In genomic region chr4:7042697-7043464, GRCh38 we compare ENCODE assay signal across 8 cellular contexts. TPM values are rescaled to one million over a fixed set of nuclear protein-coding genes. Genes with fewer than 3 reads are reported as not detected.
DNase-seq lines count a peak whose midpoint lies in the region; ATAC-seq and TF ChIP-seq lines count a peak whose summit lies in the region.

Gene TADA2B (plus strand): TSS chr4:7043372. CDS start chr4:7043580, 208 bp downstream.

- H3K4me3 ChIP-seq in BLaER1 treated with 17β-estradiol and CSF1 and Interleukin-3, amounts not matched to agents 10 nM and 100 nM = peak within 1 kb of the TSS; percentile 95 to 99 (median 98)
- H3K4me3 ChIP-seq in coronary artery = peak within 1 kb of the TSS; percentile 100

- H3K4me3 Mint-ChIP-seq in activated CD4-positive, alpha-beta T cell treated with anti-CD3 and anti-CD28 coated beads, Interleukin-2, amount 10 ng/mL, durations not matched to agents 24 days and 14 days = peak within 1 kb of the TSS; percentile 97

- peak within 1 kb of the TSS; percentile 95 to 100 (median 99) for H3K4me2 ChIP-seq in BLaER1 treated with 17β-estradiol and CSF1 and Interleukin-3, amounts not matched to agents 10 nM and 100 nM

- peaks cover 0 to 4% (median 0%) of the 10 kb centered on the region in 11 experiments; a peak in 3 of 22 replicates for H3K36me3 ChIP-seq in BLaER1 treated with 17β-estradiol and CSF1 and Interleukin-3, amounts not matched to agents 10 nM and 100 nM

- H3K9me3 Mint-ChIP-seq in activated CD4-positive, alpha-beta T cell treated with anti-CD3 and anti-CD28 coated beads, Interleukin-2, amount 10 ng/mL, durations not matched to agents 24 days and 14 days = no peaks in the 10 kb centered on the region

- no peaks in the 10 kb centered on the region for H3K9me3 ChIP-seq in BLaER1 treated with 17β-estradiol and CSF1 and Interleukin-3, amounts not matched to agents 10 nM and 100 nM (replicated peaks in 1 of 11)

- no peak for TF ChIP-seq CTCF in coronary artery (IDR thresholded peaks at IDR 0.05)

- H3K27ac ChIP-seq in BLaER1 treated with 17β-estradiol and CSF1 and Interleukin-3, amounts not matched to agents 10 nM and 100 nM = peak within 1 kb of the TSS; percentile 80 to 94 (median 88)
- peak within 1 kb of the TSS; percentile 64 to 97 for H3K27ac ChIP-seq in coronary artery

- H4K20me1 ChIP-seq in BLaER1 treated with 17β-estradiol and CSF1 and Interleukin-3, amounts not matched to agents 10 nM and 100 nM = peaks cover 36 to 56% (median 52%) of the 10 kb centered on the region in 11 experiments

- ATAC-seq in GM19324 (IDR thresholded peaks at IDR 0.05; ENCODE audit: low FRiP score, unreplicated experiment) = peak; percentile 88
- peak; percentile 59 for ATAC-seq in HG03469 (IDR thresholded peaks at IDR 0.05; ENCODE audit: unreplicated experiment)
- ATAC-seq in left colon = peak; percentile 87

- H3K27me3 ChIP-seq in BLaER1 treated with 17β-estradiol and CSF1 and Interleukin-3, amounts not matched to agents 10 nM and 100 nM = peaks cover 0 to 15% (median 9%) of the 10 kb centered on the region in 11 experiments; a peak in 11 of 22 replicates

- peaks cover 41% of the 10 kb centered on the region for H3K4me1 Mint-ChIP-seq in activated CD4-positive, alpha-beta T cell treated with anti-CD3 and anti-CD28 coated beads, Interleukin-2, amount 10 ng/mL, durations not matched to agents 24 days and 14 days

- intact Hi-C loops in activated CD4-positive, alpha-beta T cell treated with anti-CD3 and anti-CD28 coated beads, Interleukin-2, amount 10 ng/mL, durations not matched to agents 24 days and 14 days (cut with micrococcal nuclease) = loop anchor here (1.0 to 5.0 kb wide), 4 partner anchors 25 to 146 kb away; partner anchors contain the start of gene GRPEL1
- intact Hi-C loops in left colon (cut with DNase I, micrococcal nuclease) = no loop called here

- DNase-seq in NCI-H526 (lab: John Stamatoyannopoulos, UW) (peak; percentile 88 to 98), coronary artery (ENCODE audit: low spot score) (peak; percentile 98), left colon (peak; percentile 95 to 96)
- peak; percentile 99 for DNase-seq in activated CD4-positive, alpha-beta T cell treated with anti-CD3 and anti-CD28 coated beads, Interleukin-2, amount 10 ng/mL, durations not matched to agents 24 days and 14 days
- peak; percentile 93 for DNase-seq in stimulated activated CD4-positive, alpha-beta T cell treated with anti-CD3 and anti-CD28 coated beads, Interleukin-1b, Interleukin-23, amount 100 ng/mL, for 48 hours

- H3K27ac Mint-ChIP-seq in activated CD4-positive, alpha-beta T cell treated with anti-CD3 and anti-CD28 coated beads, Interleukin-2, amount 10 ng/mL, durations not matched to agents 24 days and 14 days = peak within 1 kb of the TSS; percentile 89

- peak within 1 kb of the TSS; percentile 85 to 98 (median 92) for H3K9ac ChIP-seq in BLaER1 treated with 17β-estradiol and CSF1 and Interleukin-3, amounts not matched to agents 10 nM and 100 nM

- H3K27me3 Mint-ChIP-seq in activated CD4-positive, alpha-beta T cell treated with anti-CD3 and anti-CD28 coated beads, Interleukin-2, amount 10 ng/mL, durations not matched to agents 24 days and 14 days = peaks cover 12% of the 10 kb centered on the region

- H3K36me3 Mint-ChIP-seq in activated CD4-positive, alpha-beta T cell treated with anti-CD3 and anti-CD28 coated beads, Interleukin-2, amount 10 ng/mL, durations not matched to agents 24 days and 14 days (ENCODE audit: low read depth) = peaks cover 7% of the 10 kb centered on the region

- peaks cover 48 to 58% (median 53%) of the 10 kb centered on the region in 10 experiments for H3K4me1 ChIP-seq in BLaER1 treated with 17β-estradiol and CSF1 and Interleukin-3, amounts not matched to agents 10 nM and 100 nM

RNA-seq across cellular contexts. Expression of gene TADA2B, which starts in this region (rescaled TPM):
- total RNA-seq in activated CD4-positive, alpha-beta T cell treated with anti-CD3 and anti-CD28 coated beads, Interleukin-2, amount 10 ng/mL, durations not matched to agents 24 days and 14 days = 12.9 and 13.3 TPM in 2 replicates
- total RNA-seq in left colon = 10 to 100 TPM; 30.0 to 34.6 TPM

Comparison
In these comparisons a context has a peak if more than half of its experiments do, and no peak if none do; other contexts are left out.
1. Peak in every context shown above with its lines: DNase-seq, ATAC-seq, H3K4me3 ChIP-seq and H3K27ac ChIP-seq.